ENCODE assay signal across 17 cellular contexts in the genomic region with DNA sequence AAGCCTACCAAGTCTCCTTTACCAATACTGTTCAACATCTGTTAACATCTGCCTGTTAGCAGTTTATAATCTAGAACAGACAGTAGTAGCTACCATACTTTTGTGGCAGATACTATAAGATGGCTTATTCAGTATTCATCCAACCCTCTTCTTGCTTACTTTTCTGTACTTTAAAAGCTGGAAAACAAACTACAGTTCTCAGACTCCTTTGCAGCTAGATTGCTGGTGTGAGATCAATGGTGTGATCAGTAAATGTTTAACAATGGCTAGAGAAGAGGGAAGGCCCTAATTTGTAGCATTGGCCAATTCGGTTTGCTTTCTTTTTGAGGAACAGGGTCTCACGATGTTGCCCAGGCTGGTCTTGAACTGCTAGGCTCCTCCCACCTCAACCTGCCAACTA. TPM values are rescaled to one million over a fixed set of nuclear protein-coding genes. Genes with fewer than 3 reads are reported as not detected.
A peak's percentile ranks its signal among the peaks of the same experiment; 100 is the strongest.
DNase-seq lines count a peak whose midpoint lies in the region; ATAC-seq, FAIRE-seq and TF ChIP-seq lines count a peak whose summit lies in the region.
"Had no signal": no experiment of that assay in that cellular context is flagged by ENCODE, and none has a peak within 500 bp of the region (broad histone marks: within the 10 kb centered on the region; RNA-seq: fewer than 3 reads in every experiment).

No MANE protein-coding gene starts in this region.

- H3K27me3 Mint-ChIP-seq in natural killer cell treated with Interleukin-12 subunit alpha and Interleukin-12 subunit beta and Interleukin-15 and Interleukin-18, amount 100 ng/mL, for 72 hours = no peaks in the 10 kb centered on the region
- H3K27me3 Mint-ChIP-seq in nephron progenitor cell (ENCODE audit: low read depth, poor library complexity) = no peaks in the 10 kb centered on the region

- peak overlapping the region; percentile 90 to 93 for H3K27ac Mint-ChIP-seq in natural killer cell treated with Interleukin-12 subunit alpha and Interleukin-12 subunit beta and Interleukin-15 and Interleukin-18, amount 100 ng/mL, for 72 hours
- no peak overlapping the region for H3K27ac Mint-ChIP-seq in nephron progenitor cell
- H3K27ac Mint-ChIP-seq: GM23338 had no signal

- peaks cover 35 to 60% (median 50%) of the 10 kb centered on the region in 10 experiments for H3K4me1 ChIP-seq in BLaER1 treated with 17β-estradiol and CSF1 and Interleukin-3, amounts not matched to agents 10 nM and 100 nM

- FAIRE-seq in GM19239 (lab: Jason Lieb, UNC) = peak; percentile 90
- FAIRE-seq: urothelium cell line had no signal

- peaks cover 0 to 6% (median 0%) of the 10 kb centered on the region in 11 experiments; a peak in 2 of 22 replicates for H3K9me3 ChIP-seq in BLaER1 treated with 17β-estradiol and CSF1 and Interleukin-3, amounts not matched to agents 10 nM and 100 nM (replicated peaks in 1 of 11)

- H3K27ac ChIP-seq in BLaER1 treated with 17β-estradiol and CSF1 and Interleukin-3, amounts not matched to agents 10 nM and 100 nM = peak overlapping the region in 9 of 11 experiments; percentile 48 to 97 (median 96); a peak in 17 of 22 replicates
- peak overlapping the region; percentile 4 for H3K27ac ChIP-seq in angular gyrus (ENCODE audit: low read depth, low read length)

- DNase-seq in GM19239 (ENCODE audit: insufficient read length, low spot score) (no peak), iPS-NIHi7 (ENCODE audit: extremely low spot score) (no peak), nephron progenitor cell (no peak)
- no peak for DNase-seq in natural killer cell treated with Interleukin-12 subunit alpha and Interleukin-12 subunit beta and Interleukin-15 and Interleukin-18, amount 100 ng/mL, for 72 hours (ENCODE audit: low spot score)
- DNase-seq: activated CD8-positive, alpha-beta memory T cell treated with anti-CD3 and anti-CD28 coated beads for 24 hours; C1 segment of cervical spinal cord; cerebellar nuclear complex; DMS79 treated with DMSO at 0.1 percent for 48 hours; NCI-H1105; NK-92 treated with Interleukin-12 subunit alpha and Interleukin-12 subunit beta, amount 100 ng/mL, for 24 hours; stimulated activated naive CD4-positive, alpha-beta T cell treated with Interleukin-2 at 50 U/mL for 16 hours; T1000 had no signal

- peak overlapping the region; percentile 26 to 92 (median 84) for H3K4me2 ChIP-seq in BLaER1 treated with 17β-estradiol and CSF1 and Interleukin-3, amounts not matched to agents 10 nM and 100 nM
- H3K4me2 ChIP-seq: GM23338 had no signal

- no peak overlapping the region for H3K4me3 ChIP-seq in BLaER1 treated with 17β-estradiol and CSF1 and Interleukin-3, amounts not matched to agents 10 nM and 100 nM
- H3K4me3 ChIP-seq: GM23338 had no signal

- H3K4me3 Mint-ChIP-seq in natural killer cell treated with Interleukin-12 subunit alpha and Interleukin-12 subunit beta and Interleukin-15 and Interleukin-18, amount 100 ng/mL, for 72 hours = peak overlapping the region; percentile 70
- no peak overlapping the region for H3K4me3 Mint-ChIP-seq in nephron progenitor cell
- H3K4me3 Mint-ChIP-seq: GM23338 had no signal

- H3K9me3 Mint-ChIP-seq in natural killer cell treated with Interleukin-12 subunit alpha and Interleukin-12 subunit beta and Interleukin-15 and Interleukin-18, amount 100 ng/mL, for 72 hours = peaks cover 3% of the 10 kb centered on the region
- H3K9me3 Mint-ChIP-seq in nephron progenitor cell = peaks cover 6% of the 10 kb centered on the region
- H3K9me3 Mint-ChIP-seq: GM23338 had no signal

- peaks cover 0 to 50% (median 30%) of the 10 kb centered on the region in 11 experiments; a peak in 17 of 22 replicates for H3K36me3 ChIP-seq in BLaER1 treated with 17β-estradiol and CSF1 and Interleukin-3, amounts not matched to agents 10 nM and 100 nM

- H3K4me1 Mint-ChIP-seq in natural killer cell treated with Interleukin-12 subunit alpha and Interleukin-12 subunit beta and Interleukin-15 and Interleukin-18, amount 100 ng/mL, for 72 hours (ENCODE audit: low read depth in 2 of 2) = peaks cover 34 to 49% of the 10 kb centered on the region in 2 donors
- peaks cover 38% of the 10 kb centered on the region for H3K4me1 Mint-ChIP-seq in nephron progenitor cell

- peaks cover 19% of the 10 kb centered on the region for H3K36me3 Mint-ChIP-seq in natural killer cell treated with Interleukin-12 subunit alpha and Interleukin-12 subunit beta and Interleukin-15 and Interleukin-18, amount 100 ng/mL, for 72 hours
- H3K36me3 Mint-ChIP-seq in nephron progenitor cell (ENCODE audit: low read depth) = peaks cover 31% of the 10 kb centered on the region

- ATAC-seq in natural killer cell treated with Interleukin-12 subunit alpha and Interleukin-12 subunit beta and Interleukin-15 and Interleukin-18, amount 100 ng/mL, for 72 hours = no peak
- ATAC-seq in GM21526 (IDR thresholded peaks at IDR 0.05; ENCODE audit: low FRiP score, unreplicated experiment) = no peak
- ATAC-seq: GM23338 had no signal

- peaks cover 0 to 32% (median under 1%) of the 10 kb centered on the region in 11 experiments; a peak in 7 of 22 replicates for H4K20me1 ChIP-seq in BLaER1 treated with 17β-estradiol and CSF1 and Interleukin-3, amounts not matched to agents 10 nM and 100 nM

- no peak for TF ChIP-seq CTCF in nephron progenitor cell (IDR thresholded peaks at IDR 0.05)

- H3K9ac ChIP-seq in BLaER1 treated with 17β-estradiol and CSF1 and Interleukin-3, amounts not matched to agents 10 nM and 100 nM = peak overlapping the region in 4 of 11 experiments; percentile 8 to 29 (median 10); a peak in 5 of 22 replicates

- H3K27me3 ChIP-seq in BLaER1 treated with 17β-estradiol and CSF1 and Interleukin-3, amounts not matched to agents 10 nM and 100 nM = no peaks in the 10 kb centered on the region

RNA-seq across cellular contexts. Expression of gene REV3L, which starts 3.5 kb away (rescaled TPM):
- 10 to 100 TPM; 12.8 to 31.0 TPM for total RNA-seq in natural killer cell treated with Interleukin-12 subunit alpha and Interleukin-12 subunit beta and Interleukin-15 and Interleukin-18, amount 100 ng/mL, for 72 hours
